ENCODE assay signal across 34 cellular contexts in genomic region chr5:174919351-174919750, GRCh38.
"Had no signal": no experiment of that assay in that cellular context is flagged by ENCODE, and none has a peak within 500 bp of the region (broad histone marks: within the 10 kb centered on the region; RNA-seq: fewer than 3 reads in every experiment).

No MANE protein-coding gene starts in this region.

- H3K4me3 ChIP-seq: cardiac muscle cell, colonic mucosa had no signal

- H3K36me3 Mint-ChIP-seq: activated CD4-positive, alpha-beta memory T cell treated with anti-CD3 and anti-CD28 coated beads for 36 hours; activated naive CD4-positive, alpha-beta T cell treated with anti-CD3 and anti-CD28 coated beads, Interleukin-2, amount 10 ng/mL, durations not matched to agents 7 days and 5 days; activated naive CD4-positive, alpha-beta T cell treated with anti-CD3 and anti-CD28 coated beads, Interleukin-2, amount 50 U/mL, for 24 hours; activated naive CD8-positive, alpha-beta T cell treated with anti-CD3 and anti-CD28 coated beads for 36 hours; brain; T-cell had no signal

- H3K27ac ChIP-seq: cardiac muscle cell, colonic mucosa, VCaP had no signal

- H3K27ac Mint-ChIP-seq: activated B cell treated with CpG ODN at 0.5 μM for 24 hours; activated CD4-positive, alpha-beta memory T cell treated with anti-CD3 and anti-CD28 coated beads for 36 hours; activated CD4-positive, alpha-beta T cell treated with anti-CD3 and anti-CD28 coated beads, Interleukin-2, amount 10 ng/mL, durations not matched to agents 24 days and 14 days; activated CD8-positive, alpha-beta T cell treated with anti-CD3 and anti-CD28 coated beads for 36 hours; activated naive CD4-positive, alpha-beta T cell treated with anti-CD3 and anti-CD28 coated beads, Interleukin-2, amount 10 ng/mL, durations not matched to agents 7 days and 5 days; activated naive CD4-positive, alpha-beta T cell treated with anti-CD3 and anti-CD28 coated beads, Interleukin-2, amount 50 U/mL, for 24 hours; activated naive CD8-positive, alpha-beta T cell treated with anti-CD3 and anti-CD28 coated beads for 36 hours; activated T-cell treated with anti-CD3 and anti-CD28 coated beads, Interleukin-2, amount 50 U/mL, for 72 hours; activated T-helper 1 cell treated with anti-CD3 and anti-CD28 coated beads, Interleukin-12 subunit alpha, Interleukin-12 subunit beta, Interleukin-2, Interleukin-4 antibody, amounts not matched to agents 30 ng/mL and 10 ng/mL and 1 ng/mL, durations not matched to agents 14 hours and 24 hours and 36 hours; activated T-helper 17 cell treated with anti-CD3 and anti-CD28 coated beads, Interleukin-2, amount 50 U/mL, for 72 hours; brain; T-cell; T-helper 1 cell treated with Interleukin-12 subunit alpha and Interleukin-12 subunit beta and Interleukin-4 antibody, amounts not matched to agents 30 μg/mL and 1 μg/mL, for 36 hours; T-helper 2 cell treated with Interferon-gamma antibody and Interleukin-4, amounts not matched to agents 5 μg/mL and 100 μg/mL, for 36 hours had no signal

- H3K4me1 ChIP-seq: colonic mucosa had no signal

- DNase-seq: activated B cell treated with CpG ODN at 0.5 μM for 24 hours; activated CD4-positive, alpha-beta memory T cell treated with anti-CD3 and anti-CD28 coated beads for 36 hours; activated CD4-positive, alpha-beta T cell treated with anti-CD3 and anti-CD28 coated beads for 4 hours; activated CD4-positive, alpha-beta T cell treated with anti-CD3 and anti-CD28 coated beads, Interleukin-2, amount 10 ng/mL, durations not matched to agents 24 days and 14 days; activated CD4-positive, alpha-beta T cell treated with anti-CD3 and anti-CD28 coated beads, Interleukin-2, amount 50 U/mL, for 1 hour; activated CD4-positive, alpha-beta T cell treated with anti-CD3 and anti-CD28 coated beads, Interleukin-2, amount 50 U/mL, for 4 hours; activated CD4-positive, CD25-positive, alpha-beta regulatory T cell treated with anti-CD3 and anti-CD28 coated beads, Interleukin-2, amount 50 U/mL, for 72 hours; activated CD8-positive, alpha-beta memory T cell treated with anti-CD3 and anti-CD28 coated beads, Interleukin-2, amount 50 U/mL, for 4 hours; activated CD8-positive, alpha-beta T cell treated with anti-CD3 and anti-CD28 coated beads for 36 hours; activated effector memory CD4-positive, alpha-beta T cell treated with anti-CD3 and anti-CD28 coated beads, Interleukin-2, amount 50 U/mL, for 16 hours; activated naive CD4-positive, alpha-beta T cell treated with anti-CD3 and anti-CD28 coated beads, Interleukin-2, amount 10 ng/mL, durations not matched to agents 7 days and 5 days; activated naive CD4-positive, alpha-beta T cell treated with Interleukin-2 at 50 U/mL for 16 hours; activated naive CD8-positive, alpha-beta T cell treated with anti-CD3 and anti-CD28 coated beads for 36 hours; activated T-cell treated with anti-CD3 and anti-CD28 coated beads for 4 hours; activated T-cell treated with anti-CD3 and anti-CD28 coated beads, Interleukin-2, amount 50 U/mL, for 1 hour; activated T-cell treated with anti-CD3 and anti-CD28 coated beads, Interleukin-2, amount 50 U/mL, for 4 hours; activated T-cell treated with anti-CD3 and anti-CD28 coated beads, Interleukin-2, amount 50 U/mL, for 72 hours; amygdala; anterior cingulate cortex; caudate nucleus; cerebellar nuclear complex; colonic mucosa; T-cell; T-helper 2 cell; T-helper 9 cell had no signal

- ATAC-seq: activated CD8-positive, alpha-beta T cell treated with anti-CD3 and anti-CD28 coated beads for 36 hours; activated T-cell treated with anti-CD3 and anti-CD28 coated beads, Interleukin-2, amount 50 U/mL, for 4 hours; activated T-cell treated with anti-CD3 and anti-CD28 coated beads, Interleukin-2, amount 50 U/mL, for 72 hours; activated T-helper 17 cell treated with anti-CD3 and anti-CD28 coated beads, Interleukin-2, amount 50 U/mL, for 72 hours; T-cell had no signal

- H3K9me3 Mint-ChIP-seq: activated B cell treated with CpG ODN at 0.5 μM for 24 hours; activated CD4-positive, alpha-beta memory T cell treated with anti-CD3 and anti-CD28 coated beads for 36 hours; activated CD4-positive, alpha-beta T cell treated with anti-CD3 and anti-CD28 coated beads, Interleukin-2, amount 10 ng/mL, durations not matched to agents 24 days and 14 days; activated CD8-positive, alpha-beta T cell treated with anti-CD3 and anti-CD28 coated beads for 36 hours; activated naive CD4-positive, alpha-beta T cell treated with anti-CD3 and anti-CD28 coated beads, Interleukin-2, amount 10 ng/mL, durations not matched to agents 7 days and 5 days; activated naive CD4-positive, alpha-beta T cell treated with anti-CD3 and anti-CD28 coated beads, Interleukin-2, amount 50 U/mL, for 24 hours; activated naive CD8-positive, alpha-beta T cell treated with anti-CD3 and anti-CD28 coated beads for 36 hours; activated T-cell treated with anti-CD3 and anti-CD28 coated beads, Interleukin-2, amount 50 U/mL, for 4 hours; activated T-cell treated with anti-CD3 and anti-CD28 coated beads, Interleukin-2, amount 50 U/mL, for 72 hours; activated T-helper 1 cell treated with anti-CD3 and anti-CD28 coated beads, Interleukin-12 subunit alpha, Interleukin-12 subunit beta, Interleukin-2, Interleukin-4 antibody, amounts not matched to agents 30 ng/mL and 10 ng/mL and 1 ng/mL, durations not matched to agents 14 hours and 24 hours and 36 hours; activated T-helper 17 cell treated with anti-CD3 and anti-CD28 coated beads, Interleukin-2, amount 50 U/mL, for 72 hours; brain; central memory CD8-positive, alpha-beta T cell; T-cell; T-helper 1 cell treated with Interleukin-12 subunit alpha and Interleukin-12 subunit beta and Interleukin-4 antibody, amounts not matched to agents 30 μg/mL and 1 μg/mL, for 36 hours; T-helper 2 cell treated with Interferon-gamma antibody and Interleukin-4, amounts not matched to agents 5 μg/mL and 100 μg/mL, for 36 hours had no signal

- H3K9me3 ChIP-seq: colonic mucosa had no signal

- H3K27me3 ChIP-seq: cardiac muscle cell, colonic mucosa had no signal

- H3K36me3 ChIP-seq: cardiac muscle cell, colonic mucosa had no signal
